In the genomic region with DNA sequence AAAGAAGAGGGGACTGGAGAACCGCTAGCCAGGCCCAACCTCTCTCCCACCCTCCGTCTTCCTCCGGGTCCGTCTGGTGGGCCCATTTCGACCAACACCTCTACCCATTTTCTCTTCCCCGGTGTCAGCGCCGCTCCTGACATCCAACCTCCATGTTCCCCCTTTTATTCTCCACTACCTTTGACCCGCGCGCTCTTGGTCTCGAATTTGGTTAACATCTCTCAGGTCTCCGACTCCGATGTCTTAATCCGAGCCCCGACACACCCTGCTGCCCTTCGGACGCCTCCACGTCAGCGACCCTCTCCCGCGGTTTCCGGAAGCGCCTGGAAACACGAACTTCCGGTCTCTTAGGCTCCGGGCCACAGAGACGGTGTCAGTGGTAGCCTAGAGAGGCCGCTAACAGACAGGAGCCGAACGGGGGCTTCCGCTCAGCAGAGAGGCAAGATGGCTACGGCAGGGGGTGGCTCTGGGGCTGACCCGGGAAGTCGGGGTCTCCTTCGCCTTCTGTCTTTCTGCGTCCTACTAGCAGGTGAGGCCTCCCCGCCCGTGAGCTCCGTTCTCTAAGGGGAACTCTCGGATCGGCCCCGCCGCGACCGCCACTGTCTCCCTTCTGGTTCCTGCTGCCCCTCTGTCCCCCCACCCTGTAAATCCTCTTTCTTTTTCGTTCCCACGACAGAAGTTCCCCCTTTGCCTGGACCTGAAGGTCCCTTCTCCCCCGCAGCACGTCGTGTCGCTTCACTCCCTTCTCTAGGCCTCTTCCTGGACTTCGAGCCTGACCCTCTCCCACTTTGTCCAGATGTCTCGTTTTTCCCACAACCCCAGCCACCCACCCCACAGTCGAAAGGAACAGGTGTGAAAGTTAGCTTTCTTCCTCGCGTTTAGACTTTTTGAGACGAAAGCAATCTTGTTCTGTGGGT, we compare ENCODE assay signal across 8 cellular contexts. TPM values are rescaled to one million over a fixed set of nuclear protein-coding genes. Genes with fewer than 3 reads are reported as not detected.
DNase-seq lines count a peak whose midpoint lies in the region; ATAC-seq and TF ChIP-seq lines count a peak whose summit lies in the region.

COPA (minus strand) TSS at position 298 of the 917 bp plus-strand sequence; CDS start at position 218, 80 bp downstream.
NCSTN (plus strand) TSS at position 431 of the 917 bp plus-strand sequence; CDS start at position 445, 14 bp downstream.

- POLR2A ChIA-PET in CD8-positive, alpha-beta T cell (lab: Charles Lee): interaction anchor here (1.3 kb wide), 1 partner anchor 81 kb away, joined by 3 read pairs; the partner anchor contains the start of gene DCAF8
- POLR2A ChIA-PET in activated CD8-positive, alpha-beta memory T cell treated with anti-CD3 and anti-CD28 coated beads for 36 hours (lab: Charles Lee): interaction anchor here (0.7 to 0.9 kb wide), 3 partner anchors 42 to 312 kb away, joined by 3 to 10 read pairs (median 5); partner anchors contain the start of gene DCAF8

- peaks cover 72% of the 10 kb centered on the region for H3K4me1 Mint-ChIP-seq in CD8-positive, alpha-beta T cell (ENCODE audit: low read depth)

- peak; percentile 98 for ATAC-seq in CD8-positive, alpha-beta T cell
- peak; percentile 86 for ATAC-seq in GM19467 (IDR thresholded peaks at IDR 0.05; ENCODE audit: unreplicated experiment)

- CTCF ChIA-PET in CD8-positive, alpha-beta T cell (lab: Charles Lee): interaction anchor here (0.6 kb wide), 1 partner anchor 523 kb away, joined by 4 read pairs; no protein-coding TSS in a partner anchor
- CTCF ChIA-PET in activated CD8-positive, alpha-beta memory T cell treated with anti-CD3 and anti-CD28 coated beads for 36 hours (lab: Charles Lee): interaction anchor here (1.0 kb wide), 1 partner anchor 34 kb away, joined by 3 read pairs; no protein-coding TSS in a partner anchor

- peak within 1 kb of the TSS; percentile 100 for H3K4me3 Mint-ChIP-seq in CD8-positive, alpha-beta T cell

- no peaks in the 10 kb centered on the region for H3K27me3 Mint-ChIP-seq in CD8-positive, alpha-beta T cell (ENCODE audit: low read depth)

- peaks cover 12% of the 10 kb centered on the region for H3K4me1 ChIP-seq in CD8-positive, alpha-beta T cell (ENCODE audit: insufficient read depth, low read length)
- peaks cover 16% of the 10 kb centered on the region for H3K4me1 ChIP-seq in effector memory CD4-positive, alpha-beta T cell (ENCODE audit: control insufficient read depth, insufficient read depth, low read length, poor library complexity, severe bottlenecking)

- H3K36me3 ChIP-seq in CD8-positive, alpha-beta T cell (ENCODE audit: insufficient read depth, low read length): peaks cover 17% of the 10 kb centered on the region
- H3K36me3 ChIP-seq in effector memory CD4-positive, alpha-beta T cell (ENCODE audit: control insufficient read depth, insufficient read depth, low read length): peaks cover 29% of the 10 kb centered on the region

- no peaks in the 10 kb centered on the region for H3K9me3 Mint-ChIP-seq in CD8-positive, alpha-beta T cell

- peak within 1 kb of the TSS; percentile 88 for H3K27ac ChIP-seq in CD8-positive, alpha-beta T cell (ENCODE audit: low read depth, low read length)
- peak within 1 kb of the TSS; percentile 93 for H3K27ac ChIP-seq in effector memory CD4-positive, alpha-beta T cell (ENCODE audit: insufficient read depth, low read length, poor library complexity, severe bottlenecking)

- peak within 1 kb of the TSS; percentile 100 for H3K27ac Mint-ChIP-seq in CD8-positive, alpha-beta T cell

- peak within 1 kb of the TSS; percentile 78 for H3K4me3 ChIP-seq in CD8-positive, alpha-beta T cell (ENCODE audit: low read depth, low read length)
- peak within 1 kb of the TSS; percentile 91 for H3K4me3 ChIP-seq in effector memory CD4-positive, alpha-beta T cell (ENCODE audit: insufficient read depth, low read depth, low read length, poor library complexity, severe bottlenecking)

- DNase-seq in CD8-positive, alpha-beta T cell: peak; percentile 82 to 94 (median 87)
- peak; percentile 94 for DNase-seq in HT-29 (ENCODE audit: low spot score)
- peak; percentile 90 for DNase-seq in NOMO-1 (lab: John Stamatoyannopoulos, UW; ENCODE audit: unreplicated experiment in 2 of 2)
- peak; percentile 82 to 88 (median 83) for DNase-seq in effector memory CD4-positive, alpha-beta T cell
- peak; percentile 97 for DNase-seq in medulla oblongata (ENCODE audit: extremely low spot score)
- DNase-seq in stimulated activated CD8-positive, alpha-beta memory T cell treated with anti-CD3 and anti-CD28 coated beads, Interleukin-12 subunit alpha, Interleukin-12 subunit beta, amount 100 ng/mL, for 1 hour (ENCODE audit: low read depth): peak; percentile 77

- intact Hi-C loops in CD8-positive, alpha-beta T cell (cut with DNase I, micrococcal nuclease): loop anchor here (1.0 to 10.0 kb wide), 12 partner anchors 58 to 1406 kb away; partner anchors contain the start of genes DUSP12 (in 2 of the 2), DEDD (in 1 of the 2), IGSF8 (in 1 of the 2) and NDUFS2 (in 1 of the 2)

- no peak for TF ChIP-seq CTCF in CD8-positive, alpha-beta T cell (IDR thresholded peaks at IDR 0.05)

- no peaks in the 10 kb centered on the region for H3K9me3 ChIP-seq in CD8-positive, alpha-beta T cell (ENCODE audit: low read length)
- H3K9me3 ChIP-seq in effector memory CD4-positive, alpha-beta T cell (ENCODE audit: control insufficient read depth, low read length): no peaks in the 10 kb centered on the region

- H3K27me3 ChIP-seq in CD8-positive, alpha-beta T cell (ENCODE audit: insufficient read depth, low read length): no peaks in the 10 kb centered on the region
- H3K27me3 ChIP-seq in effector memory CD4-positive, alpha-beta T cell (replicated peaks; ENCODE audit: control insufficient read depth, insufficient read depth, low read length, poor library complexity, severe bottlenecking): no peaks in the 10 kb centered on the region

- H3K36me3 Mint-ChIP-seq in CD8-positive, alpha-beta T cell: peaks cover 80% of the 10 kb centered on the region

RNA-seq across cellular contexts. Expression of gene COPA, which starts in this region (rescaled TPM):
- 100 to 1,000 TPM; 116 to 126 TPM for total RNA-seq in CD8-positive, alpha-beta T cell
- 73.9 and 74.3 TPM in 2 replicates for total RNA-seq in HT-29 (2014; rRNA removed; shearing (Covaris generic))
- 100 to 1,000 TPM; 127 to 130 TPM for total RNA-seq in activated CD8-positive, alpha-beta memory T cell treated with anti-CD3 and anti-CD28 coated beads for 36 hours

RNA-seq across cellular contexts. Expression of gene NCSTN, which starts in this region (rescaled TPM):
- 10 to 100 TPM; 55.6 to 58.4 TPM for total RNA-seq in CD8-positive, alpha-beta T cell
- 26.0 and 30.9 TPM in 2 replicates for total RNA-seq in HT-29 (2014; rRNA removed; shearing (Covaris generic))
- total RNA-seq in activated CD8-positive, alpha-beta memory T cell treated with anti-CD3 and anti-CD28 coated beads for 36 hours: 10 to 100 TPM; 58.0 to 58.4 TPM

Comparison
In these comparisons a context has a peak if more than half of its experiments do, and no peak if none do; other contexts are left out.
1. Peak in every context shown above with its lines: DNase-seq, ATAC-seq, H3K4me3 ChIP-seq and H3K27ac ChIP-seq.